Comparison of ENCODE assay signal across 14 cellular contexts in genomic region chr10:63208981-63209380, GRCh38.
DNase-seq lines count a peak whose midpoint lies in the region; ATAC-seq and TF ChIP-seq lines count a peak whose summit lies in the region.
"Had no signal": no experiment of that assay in that cellular context is flagged by ENCODE, and none has a peak within 500 bp of the region (broad histone marks: within the 10 kb centered on the region; RNA-seq: fewer than 3 reads in every experiment).

No MANE protein-coding gene starts in this region.

- peaks cover 66% of the 10 kb centered on the region for H3K4me1 Mint-ChIP-seq in activated CD4-positive, alpha-beta T cell treated with anti-CD3 and anti-CD28 coated beads, Interleukin-2, amount 10 ng/mL, durations not matched to agents 24 days and 14 days
- H3K4me1 Mint-ChIP-seq in endothelial cell (ENCODE audit: unreplicated experiment) = peaks cover 7% of the 10 kb centered on the region

- no peaks in the 10 kb centered on the region for H3K27me3 Mint-ChIP-seq in activated CD4-positive, alpha-beta T cell treated with anti-CD3 and anti-CD28 coated beads, Interleukin-2, amount 10 ng/mL, durations not matched to agents 24 days and 14 days
- H3K27me3 Mint-ChIP-seq in endothelial cell (ENCODE audit: unreplicated experiment) = peaks cover 3% of the 10 kb centered on the region

- no peak overlapping the region for H3K4me3 Mint-ChIP-seq in activated CD4-positive, alpha-beta T cell treated with anti-CD3 and anti-CD28 coated beads, Interleukin-2, amount 10 ng/mL, durations not matched to agents 24 days and 14 days
- no peak overlapping the region for H3K4me3 Mint-ChIP-seq in endothelial cell (ENCODE audit: unreplicated experiment)

- no peak overlapping the region for H3K27ac Mint-ChIP-seq in activated CD4-positive, alpha-beta T cell treated with anti-CD3 and anti-CD28 coated beads, Interleukin-2, amount 10 ng/mL, durations not matched to agents 24 days and 14 days
- no peak overlapping the region for H3K27ac Mint-ChIP-seq in endothelial cell (ENCODE audit: unreplicated experiment)

- intact Hi-C loops in activated CD4-positive, alpha-beta T cell treated with anti-CD3 and anti-CD28 coated beads, Interleukin-2, amount 10 ng/mL, durations not matched to agents 24 days and 14 days (cut with micrococcal nuclease) = no loop called here

- peak; percentile 71 for ATAC-seq in SK-N-SH treated with all-trans-retinoic acid at 6 μM for 48 hours
- ATAC-seq: esophagus mucosa, left lung, pancreas had no signal

- peak; percentile 51 for DNase-seq in activated CD4-positive, alpha-beta T cell treated with anti-CD3 and anti-CD28 coated beads, Interleukin-2, amount 10 ng/mL, durations not matched to agents 24 days and 14 days
- no peak for DNase-seq in activated CD4-positive, alpha-beta T cell treated with anti-CD3 and anti-CD28 coated beads for 1 hour
- DNase-seq in fibroblast of pulmonary artery (ENCODE audit: low read depth) (peak; percentile 35), pulmonary artery endothelial cell (ENCODE audit: low read depth, low spot score) (peak; percentile 43), endothelial cell (ENCODE audit: low spot score) (no peak), activated gamma-delta T cell (lab: John Stamatoyannopoulos, UW) (no peak), activated gamma-delta T cell treated with Interleukin-2 at 50 U/mL for 16 hours (no peak)
- DNase-seq: amygdala; left lung; NCI-H146; NK-92 treated with Interleukin-12 subunit alpha and Interleukin-12 subunit beta, amount 100 ng/mL, for 24 hours; pancreas had no signal

- peaks cover 57% of the 10 kb centered on the region for H3K36me3 Mint-ChIP-seq in activated CD4-positive, alpha-beta T cell treated with anti-CD3 and anti-CD28 coated beads, Interleukin-2, amount 10 ng/mL, durations not matched to agents 24 days and 14 days (ENCODE audit: low read depth)
- H3K36me3 Mint-ChIP-seq in endothelial cell (ENCODE audit: low read depth, unreplicated experiment) = peaks cover 10% of the 10 kb centered on the region

- TF ChIP-seq CTCF in fibroblast of pulmonary artery (IDR thresholded peaks at IDR 0.05; ENCODE audit: low read length, missing control alignments) = no peak
- TF ChIP-seq CTCF in endothelial cell (IDR thresholded peaks at IDR 0.05; ENCODE audit: unreplicated experiment) = no peak

- H3K4me3 ChIP-seq in fibroblast of pulmonary artery (replicated peaks; ENCODE audit: low read depth, low read length) = no peak overlapping the region
- H3K4me3 ChIP-seq: left lung, pancreas had no signal

- peaks cover 4% of the 10 kb centered on the region for H3K9me3 Mint-ChIP-seq in activated CD4-positive, alpha-beta T cell treated with anti-CD3 and anti-CD28 coated beads, Interleukin-2, amount 10 ng/mL, durations not matched to agents 24 days and 14 days
- H3K9me3 Mint-ChIP-seq in endothelial cell (ENCODE audit: unreplicated experiment) = no peaks in the 10 kb centered on the region

TF ChIP-seq in SK-N-SH treated with all-trans-retinoic acid at 6 μM for 48 hours, 23 proteins besides CTCF, POLR2A, EP300 and RAD21:
- TF ChIP-seq ISL1 (CRISPR knock-in tag; IDR thresholded peaks at IDR 0.05) = 0 out of 2 replicates have a peak, but pooled peaks have one; percentile 20
- TF ChIP-seq CREB5 (CRISPR knock-in tag; IDR thresholded peaks at IDR 0.05; ENCODE audit: low read depth) = no peak

Comparison
In these comparisons a context has a peak if more than half of its experiments do, and no peak if none do; other contexts are left out.
1. DNase-seq: peak in activated CD4-positive, alpha-beta T cell treated with anti-CD3 and anti-CD28 coated beads, Interleukin-2, amount 10 ng/mL, durations not matched to agents 24 days and 14 days (single experiment), fibroblast of pulmonary artery (single experiment) and pulmonary artery endothelial cell (single experiment); none in activated CD4-positive, alpha-beta T cell treated with anti-CD3 and anti-CD28 coated beads for 1 hour (single experiment), endothelial cell (single experiment), activated gamma-delta T cell (single experiment) and activated gamma-delta T cell treated with Interleukin-2 at 50 U/mL for 16 hours (single experiment).